In genomic region chr1:116879478-116880133, GRCh38 we compare ENCODE assay signal across 10 cellular contexts. TPM values are rescaled to one million over a fixed set of nuclear protein-coding genes. Genes with fewer than 3 reads are reported as not detected.
DNase-seq lines count a peak whose midpoint lies in the region; ATAC-seq and TF ChIP-seq lines count a peak whose summit lies in the region.
"Had no signal": no experiment of that assay in that cellular context is flagged by ENCODE, and none has a peak within 500 bp of the region (broad histone marks: within the 10 kb centered on the region; RNA-seq: fewer than 3 reads in every experiment).

No MANE protein-coding gene starts in this region.

- H3K27ac Mint-ChIP-seq in WTC11, result no peak overlapping the region
- H3K27ac Mint-ChIP-seq: activated CD4-positive, alpha-beta memory T cell treated with anti-CD3 and anti-CD28 coated beads for 36 hours had no signal

- peak; percentile 16 for ATAC-seq in GM21367 (IDR thresholded peaks at IDR 0.05; ENCODE audit: unreplicated experiment)
- ATAC-seq in WTC11, result no peak

- no peak overlapping the region for H3K4me3 Mint-ChIP-seq in WTC11
- H3K4me3 Mint-ChIP-seq: activated CD4-positive, alpha-beta memory T cell treated with anti-CD3 and anti-CD28 coated beads for 36 hours had no signal

- CTCF ChIA-PET in WTC11 (lab: Charles Lee), result interaction anchor here (1.0 to 3.1 kb wide), 7 partner anchors 24 to 207 kb away, joined by 4 to 13 read pairs (median 5); no protein-coding TSS in a partner anchor

- DNase-seq in COLO668 (lab: John Stamatoyannopoulos, UW; ENCODE audit: unreplicated experiment), result peak; percentile 50
- no peak for DNase-seq in WTC11 (ENCODE audit: low spot score)
- no peak for DNase-seq in NCI-H526 (lab: John Stamatoyannopoulos, UW)
- DNase-seq in stimulated activated CD4-positive, alpha-beta T cell treated with anti-CD3 and anti-CD28 coated beads, Interleukin-1b, Interleukin-23, amount 100 ng/mL, for 48 hours, result no peak
- DNase-seq in HuH-7.5 (ENCODE audit: low spot score), result no peak
- DNase-seq in GM19240 (ENCODE audit: insufficient read length, low spot score), result no peak
- DNase-seq: activated CD4-positive, alpha-beta memory T cell treated with anti-CD3 and anti-CD28 coated beads for 36 hours had no signal

- H3K27me3 Mint-ChIP-seq in WTC11 (ENCODE audit: low read depth), result no peaks in the 10 kb centered on the region
- H3K27me3 Mint-ChIP-seq: activated CD4-positive, alpha-beta memory T cell treated with anti-CD3 and anti-CD28 coated beads for 36 hours had no signal

- peaks cover 20% of the 10 kb centered on the region for H3K4me1 ChIP-seq in mesodermal cell (ENCODE audit: control insufficient read depth, insufficient read depth, low read length, poor library complexity, severe bottlenecking)

- H3K36me3 Mint-ChIP-seq in WTC11, result no peaks in the 10 kb centered on the region
- H3K36me3 Mint-ChIP-seq: activated CD4-positive, alpha-beta memory T cell treated with anti-CD3 and anti-CD28 coated beads for 36 hours had no signal

- no peaks in the 10 kb centered on the region for H3K9me3 Mint-ChIP-seq in WTC11
- H3K9me3 Mint-ChIP-seq: activated CD4-positive, alpha-beta memory T cell treated with anti-CD3 and anti-CD28 coated beads for 36 hours had no signal

- peaks cover 28% of the 10 kb centered on the region for H3K4me1 Mint-ChIP-seq in WTC11

- no peaks in the 10 kb centered on the region for H3K9me3 ChIP-seq in mesodermal cell (ENCODE audit: control insufficient read depth, low read length)
- H3K9me3 ChIP-seq: Caco-2 had no signal

- TF ChIP-seq CTCF in WTC11 (IDR thresholded peaks at IDR 0.05), result no peak

- no peaks in the 10 kb centered on the region for H3K36me3 ChIP-seq in mesodermal cell (ENCODE audit: control insufficient read depth, insufficient read depth, low read length)

- peak overlapping the region; percentile 90 for H3K27ac ChIP-seq in mesodermal cell (ENCODE audit: low read depth, low read length, severe bottlenecking)

- 90 to 94% methylated on average over 10 of the region's 10 CpGs for WGBS in mesodermal cell (ENCODE audit: insufficient coverage in 2 of 2), 2 experiments

- POLR2A ChIA-PET in WTC11 (lab: Charles Lee), result interaction anchor here (1.1 kb wide), 1 partner anchor 26 kb away, joined by 3 read pairs; no protein-coding TSS in a partner anchor

- peak overlapping the region; percentile 3 for H3K4me3 ChIP-seq in mesodermal cell (ENCODE audit: extremely low read depth, insufficient read depth, low read length, poor library complexity, severe bottlenecking)

TF ChIP-seq in WTC11, 78 proteins besides CTCF, POLR2A, EP300 and RAD21:
- TF ChIP-seq ZNF317 (CRISPR knock-in tag; IDR thresholded peaks at IDR 0.05; ENCODE audit: borderline replicate concordance, low read depth) (no peak), MYBL2 (CRISPR knock-in tag; IDR thresholded peaks at IDR 0.05) (0 out of 2 replicates have a peak, but pooled peaks have one; percentile 46)

RNA-seq across cellular contexts. Expression of gene PTGFRN, which starts 30.1 kb away (rescaled TPM):
- total RNA-seq in WTC11 (2021), result 38.2 to 39.6 TPM (median 38.7 TPM) in 3 replicates
- 62.6 TPM for polyA plus RNA-seq in mesodermal cell (2013, experiment 1 of 2)
- 59.5 TPM for polyA plus RNA-seq in mesodermal cell (2013, experiment 2 of 2)
